ENCODE assay signal across 1 cellular context in the genomic region with DNA sequence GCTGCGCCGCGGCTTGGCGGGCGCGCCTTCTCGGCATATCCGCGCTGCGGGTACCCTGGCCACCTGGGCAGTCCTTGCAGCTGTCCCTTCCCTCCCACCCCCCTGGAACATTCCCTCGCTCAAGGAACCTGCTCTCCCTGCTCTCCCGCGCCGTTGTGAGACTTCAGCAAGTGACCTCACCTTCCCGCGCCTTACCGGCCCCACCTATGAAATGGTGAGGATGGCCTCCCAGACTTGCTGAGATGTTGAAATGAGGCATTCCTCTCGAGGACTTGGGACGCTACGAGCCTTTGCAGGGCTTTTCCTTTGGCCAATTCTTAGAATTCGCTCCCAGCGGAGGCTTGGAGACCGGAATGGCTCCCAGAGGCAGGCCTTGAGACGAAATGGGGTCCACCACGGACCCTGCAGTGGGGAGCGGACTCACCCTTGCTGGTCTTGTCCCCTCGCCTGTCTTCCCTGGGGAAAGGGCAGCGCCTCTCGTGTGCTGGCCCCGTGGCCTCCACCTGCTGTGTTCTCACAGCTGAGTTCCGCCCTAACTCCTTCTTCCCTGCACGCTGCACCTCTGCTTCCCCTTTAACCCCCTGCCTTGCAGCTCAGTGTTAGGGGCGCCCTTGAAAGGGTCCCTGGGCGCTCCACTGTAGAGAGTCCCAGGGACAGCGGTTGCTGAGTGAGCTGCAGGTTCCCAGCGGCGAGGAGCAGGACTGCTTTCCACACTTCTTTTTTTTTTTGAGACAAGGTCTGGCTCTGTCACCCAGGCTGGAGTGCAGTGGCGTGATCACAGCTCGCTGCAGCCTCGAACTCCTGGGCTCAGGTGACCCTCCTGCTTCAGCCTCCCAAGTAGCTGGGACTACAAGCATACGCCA.
TF ChIP-seq lines count a peak whose summit lies in the region.

No MANE protein-coding gene starts in this region.

TF ChIP-seq in SK-N-SH, 30 proteins besides CTCF, POLR2A, EP300 and RAD21 (continued from another document):
- TF ChIP-seq, protein P1, sequence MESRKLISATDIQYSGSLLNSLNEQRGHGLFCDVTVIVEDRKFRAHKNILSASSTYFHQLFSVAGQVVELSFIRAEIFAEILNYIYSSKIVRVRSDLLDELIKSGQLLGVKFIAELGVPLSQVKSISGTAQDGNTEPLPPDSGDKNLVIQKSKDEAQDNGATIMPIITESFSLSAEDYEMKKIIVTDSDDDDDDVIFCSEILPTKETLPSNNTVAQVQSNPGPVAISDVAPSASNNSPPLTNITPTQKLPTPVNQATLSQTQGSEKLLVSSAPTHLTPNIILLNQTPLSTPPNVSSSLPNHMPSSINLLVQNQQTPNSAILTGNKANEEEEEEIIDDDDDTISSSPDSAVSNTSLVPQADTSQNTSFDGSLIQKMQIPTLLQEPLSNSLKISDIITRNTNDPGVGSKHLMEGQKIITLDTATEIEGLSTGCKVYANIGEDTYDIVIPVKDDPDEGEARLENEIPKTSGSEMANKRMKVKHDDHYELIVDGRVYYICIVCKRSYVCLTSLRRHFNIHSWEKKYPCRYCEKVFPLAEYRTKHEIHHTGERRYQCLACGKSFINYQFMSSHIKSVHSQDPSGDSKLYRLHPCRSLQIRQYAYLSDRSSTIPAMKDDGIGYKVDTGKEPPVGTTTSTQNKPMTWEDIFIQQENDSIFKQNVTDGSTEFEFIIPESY (IDR thresholded peaks at IDR 0.05; ENCODE audit: borderline replicate concordance, low read depth): no peak
- TF ChIP-seq RCOR1 (IDR thresholded peaks at IDR 0.05; ENCODE audit: low read length): no peak
- no peak for TF ChIP-seq RXRA (IDR thresholded peaks at IDR 0.05; ENCODE audit: borderline replicate concordance, low read depth)
- no peak for TF ChIP-seq RFX5 (IDR thresholded peaks at IDR 0.05; ENCODE audit: low read length)
- no peak for TF ChIP-seq YY1 (IDR thresholded peaks at IDR 0.05; ENCODE audit: low read depth)
